19 cellular contexts compared by ENCODE assay signal in the genomic region with DNA sequence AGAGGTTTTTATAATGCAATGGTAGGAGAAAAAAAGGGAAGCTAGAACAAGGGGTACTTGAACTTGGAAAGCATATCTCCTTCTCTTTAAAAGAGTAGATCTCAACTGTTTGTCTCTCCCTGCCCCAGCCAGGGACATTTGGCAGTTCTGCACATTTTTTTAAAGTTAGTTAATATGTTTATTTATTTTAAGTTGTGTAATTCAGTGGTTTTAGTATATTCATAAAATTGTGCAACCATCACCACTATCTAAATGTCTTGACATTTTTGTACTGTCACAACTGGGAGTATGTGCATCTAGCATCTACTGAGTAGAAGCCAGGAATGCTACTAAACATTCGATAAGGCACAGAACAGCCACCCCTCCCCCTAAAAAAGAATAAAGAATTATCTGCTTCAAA.
DNase-seq lines count a peak whose midpoint lies in the region; ATAC-seq, FAIRE-seq and TF ChIP-seq lines count a peak whose summit lies in the region.
"Had no signal": no experiment of that assay in that cellular context is flagged by ENCODE, and none has a peak within 500 bp of the region (broad histone marks: within the 10 kb centered on the region; RNA-seq: fewer than 3 reads in every experiment).

No MANE protein-coding gene starts in this region.

- DNase-seq in AG10803 (ENCODE audit: low read depth): peak; percentile 41
- peak; percentile 49 for DNase-seq in IMR-90
- peak; percentile 34 for DNase-seq in epithelial cell of esophagus (ENCODE audit: low read depth)
- no peak for DNase-seq in lung (ENCODE audit: low spot score)
- no peak for DNase-seq in activated CD4-positive, alpha-beta T cell treated with anti-CD3 and anti-CD28 coated beads for 1 hour
- no peak for DNase-seq in kidney
- DNase-seq: activated CD4-positive, alpha-beta T cell treated with anti-CD3 and anti-CD28 coated beads, Interleukin-2, amount 50 U/mL, for 48 hours; activated naive CD4-positive, alpha-beta T cell treated with anti-CD3 and anti-CD28 coated beads, Interleukin-2, amount 50 U/mL, for 16 hours; activated T-cell treated with anti-CD3 and anti-CD28 coated beads, Interleukin-2, amount 50 U/mL, for 1 hour; BE2C; esophagus squamous epithelium; NCI-H1436; stimulated activated CD4-positive, alpha-beta T cell treated with anti-CD3 and anti-CD28 coated beads, Interleukin-4, amount 100 ng/mL, for 1 hour; substantia nigra; SW 1271 had no signal

- H2AK9ac ChIP-seq in IMR-90 (replicated peaks; ENCODE audit: low read depth, low read length, poor library complexity): no peak overlapping the region

- H4K5ac ChIP-seq in IMR-90 (ENCODE audit: low read depth, low read length): no peak overlapping the region

- no peak overlapping the region for H2BK5ac ChIP-seq in IMR-90 (ENCODE audit: low read depth, low read length, poor library complexity, severe bottlenecking)

- peaks cover 2% of the 10 kb centered on the region for H3K27me3 ChIP-seq in IMR-90 (ENCODE audit: control insufficient read depth, insufficient read depth, low read length)
- no peaks in the 10 kb centered on the region for H3K27me3 ChIP-seq in lung (ENCODE audit: control insufficient read depth, insufficient read depth)
- H3K27me3 ChIP-seq: BE2C, vagina had no signal

- no peak overlapping the region for H2AFZ ChIP-seq in IMR-90 (replicated peaks; ENCODE audit: low read length, poor library complexity)

- ATAC-seq in IMR-90 (ENCODE audit: low read depth) (peak; percentile 87), lung (ENCODE audit: insufficient read depth, low FRiP score) (peak; percentile 50), GM19467 (IDR thresholded peaks at IDR 0.05; ENCODE audit: unreplicated experiment) (no peak), GM21619 (IDR thresholded peaks at IDR 0.05; ENCODE audit: unreplicated experiment) (no peak)

- H3K27ac ChIP-seq in IMR-90 (ENCODE audit: insufficient read depth, low read length) (no peak overlapping the region), lung (ENCODE audit: low read depth in 1 of 2, low read length in 1 of 2) (no peak overlapping the region), kidney (ENCODE audit: low read depth in 2 of 2, low read length in 2 of 2) (no peak overlapping the region)
- H3K27ac ChIP-seq: esophagus squamous epithelium, RWPE1, vagina had no signal

- H4K91ac ChIP-seq in IMR-90 (ENCODE audit: insufficient read depth, low read depth, low read length): no peak overlapping the region

- H3K4me2 ChIP-seq in IMR-90 (ENCODE audit: low read depth, low read length): no peak overlapping the region; the same call in 1 of the 2 replicates

- H3K9ac ChIP-seq in IMR-90 (ENCODE audit: low read depth, low read length) (no peak overlapping the region), kidney (ENCODE audit: low read length in 2 of 2) (no peak overlapping the region)

- H2BK20ac ChIP-seq in IMR-90 (ENCODE audit: low read depth, low read length): no peak overlapping the region

- no peak overlapping the region for H4K8ac ChIP-seq in IMR-90 (ENCODE audit: low read depth in 2 of 2, low read length in 2 of 2)

- FAIRE-seq in kidney (lab: Jason Lieb, UNC): no peak

- H2BK15ac ChIP-seq in IMR-90 (ENCODE audit: low read depth, low read length): no peak overlapping the region

- no peaks in the 10 kb centered on the region for H4K20me1 ChIP-seq in IMR-90 (ENCODE audit: insufficient read depth, low read length)

- no peak for TF ChIP-seq RAD21 in IMR-90 (IDR thresholded peaks at IDR 0.05; ENCODE audit: low read length)

- H3K9me3 ChIP-seq in IMR-90 (ENCODE audit: control insufficient read depth, insufficient read depth, low read length) (no peaks in the 10 kb centered on the region), lung (ENCODE audit: control insufficient read depth in 2 of 2, insufficient read depth in 1 of 2, low read length in 1 of 2) (no peaks in the 10 kb centered on the region), kidney (ENCODE audit: control insufficient read depth in 1 of 2, low read length in 2 of 2) (no peaks in the 10 kb centered on the region)
- H3K9me3 ChIP-seq: BE2C, esophagus squamous epithelium, vagina had no signal

- WGBS in IMR-90 (ENCODE audit: extremely low coverage in 2 of 2, insufficient read length in 1 of 2), 2 experiments: no CpG with 5 or more reads among the region's 1 CpG
- WGBS in lung, 2 donors: 61 to 76% methylated on average over 1 of the region's 1 CpG

- no peak overlapping the region for H2BK120ac ChIP-seq in IMR-90 (ENCODE audit: low read depth, low read length)

- H3K14ac ChIP-seq in IMR-90 (replicated peaks; ENCODE audit: low read depth, low read length): no peak overlapping the region

- dilution Hi-C loops in IMR-90 (cut with HindIII; ENCODE audit: low sequenced_read_pairs, unreplicated experiment): no loop called here

- TF ChIP-seq CTCF in AG10803 (conservative IDR thresholded peaks at IDR 0.05; ENCODE audit: low read length) (no peak), IMR-90 (conservative IDR thresholded peaks at IDR 0.05; ENCODE audit: low read depth, low read length) (no peak), epithelial cell of esophagus (IDR thresholded peaks at IDR 0.05; ENCODE audit: insufficient read depth, low read depth, low read length, missing control alignments) (no peak), lung (IDR thresholded peaks at IDR 0.05; ENCODE audit: control extremely low read depth, extremely low read depth) (no peak), kidney (IDR thresholded peaks at IDR 0.05; ENCODE audit: borderline replicate concordance, extremely low read depth, insufficient read depth) (no peak)

- CTCF ChIA-PET in IMR-90 (lab: Yijun Ruan, JAX): interaction anchor here (1.4 kb wide), 1 partner anchor 15 kb away, joined by 6 read pairs; no protein-coding TSS in a partner anchor

- POLR2A ChIA-PET in IMR-90 (lab: Charles Lee; ENCODE audit: unreplicated experiment): no interaction called here

- BruUV-seq in IMR-90 (replicated peaks; lab: Mats Ljungman, UMichigan): no TSS peak

- intact Hi-C loops in IMR-90 (cut with micrococcal nuclease) (no loop called here), kidney (cut with DNase I) (no loop called here)

- H2AK5ac ChIP-seq in IMR-90 (ENCODE audit: low read depth, low read length): no peak overlapping the region

- H3K4ac ChIP-seq in IMR-90 (ENCODE audit: low read depth, low read length): no peak overlapping the region

- in situ Hi-C loops in IMR-90 (cut with MboI; ENCODE audit: low sequenced_read_pairs): no loop called here

- H3K9me1 ChIP-seq in IMR-90 (ENCODE audit: insufficient read depth, low read length): no peaks in the 10 kb centered on the region

- no peak overlapping the region for H3K23ac ChIP-seq in IMR-90 (ENCODE audit: low read depth, low read length)

- H3K4me3 ChIP-seq in AG10803 (ENCODE audit: low read length): no peak overlapping the region
- no peak overlapping the region for H3K4me3 ChIP-seq in IMR-90 (ENCODE audit: insufficient read depth, low read depth, low read length)
- no peak overlapping the region for H3K4me3 ChIP-seq in epithelial cell of esophagus (ENCODE audit: low read length)
- no peak overlapping the region for H3K4me3 ChIP-seq in lung
- H3K4me3 ChIP-seq in kidney (ENCODE audit: low read length in 2 of 2): no peak overlapping the region
- H3K4me3 ChIP-seq: esophagus squamous epithelium, vagina had no signal

- H3K18ac ChIP-seq in IMR-90 (ENCODE audit: low read depth, low read length): no peak overlapping the region

- no peak for TF ChIP-seq POLR2A in IMR-90 (IDR thresholded peaks at IDR 0.05; ENCODE audit: low read depth, low read length)

- H3K56ac ChIP-seq in IMR-90 (ENCODE audit: extremely low read depth, insufficient read depth, low read length): no peak overlapping the region

- no peaks in the 10 kb centered on the region for H3K4me1 ChIP-seq in IMR-90 (ENCODE audit: control insufficient read depth, insufficient read depth, low read length)
- no peaks in the 10 kb centered on the region for H3K4me1 ChIP-seq in lung (ENCODE audit: control insufficient read depth in 2 of 2, insufficient read depth in 2 of 2, low read length in 2 of 2)
- no peaks in the 10 kb centered on the region for H3K4me1 ChIP-seq in kidney (ENCODE audit: control insufficient read depth in 1 of 2, insufficient read depth in 1 of 2, low read depth in 1 of 2, low read length in 2 of 2)
- H3K4me1 ChIP-seq: BE2C, esophagus squamous epithelium, vagina had no signal

- no peaks in the 10 kb centered on the region for H3K79me1 ChIP-seq in IMR-90 (ENCODE audit: low read depth in 1 of 2, low read length in 2 of 2)

- H3K36me3 ChIP-seq in IMR-90 (ENCODE audit: control insufficient read depth, insufficient read depth, low read length) (no peaks in the 10 kb centered on the region), lung (ENCODE audit: control insufficient read depth in 2 of 2, insufficient read depth in 2 of 2, low read length in 2 of 2) (peaks cover 0 to 2% of the 10 kb centered on the region in 2 donors), kidney (ENCODE audit: control insufficient read depth in 1 of 2, insufficient read depth in 2 of 2, low read length in 2 of 2) (no peaks in the 10 kb centered on the region)
- H3K36me3 ChIP-seq: esophagus squamous epithelium, vagina had no signal

TF ChIP-seq in IMR-90, 13 proteins besides CTCF, POLR2A, EP300 and RAD21:
- TF ChIP-seq, protein P1, sequence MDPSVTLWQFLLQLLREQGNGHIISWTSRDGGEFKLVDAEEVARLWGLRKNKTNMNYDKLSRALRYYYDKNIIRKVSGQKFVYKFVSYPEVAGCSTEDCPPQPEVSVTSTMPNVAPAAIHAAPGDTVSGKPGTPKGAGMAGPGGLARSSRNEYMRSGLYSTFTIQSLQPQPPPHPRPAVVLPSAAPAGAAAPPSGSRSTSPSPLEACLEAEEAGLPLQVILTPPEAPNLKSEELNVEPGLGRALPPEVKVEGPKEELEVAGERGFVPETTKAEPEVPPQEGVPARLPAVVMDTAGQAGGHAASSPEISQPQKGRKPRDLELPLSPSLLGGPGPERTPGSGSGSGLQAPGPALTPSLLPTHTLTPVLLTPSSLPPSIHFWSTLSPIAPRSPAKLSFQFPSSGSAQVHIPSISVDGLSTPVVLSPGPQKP (IDR thresholded peaks at IDR 0.05; ENCODE audit: borderline replicate concordance, low read depth, low read length): no peak
- TF ChIP-seq CHD1 (IDR thresholded peaks at IDR 0.05; ENCODE audit: low read depth, low read length) (no peak), FOS (IDR thresholded peaks at IDR 0.05; ENCODE audit: low read depth, low read length) (no peak), CEBPB (IDR thresholded peaks at IDR 0.05; ENCODE audit: low read depth, low read length) (peak; percentile 89), BHLHE40 (IDR thresholded peaks at IDR 0.05; ENCODE audit: low read depth, low read length) (no peak)

Comparison
In these comparisons a context has a peak if more than half of its experiments do, and no peak if none do; other contexts are left out.
1. DNase-seq: peak in AG10803 (single experiment), IMR-90 (single experiment) and epithelial cell of esophagus (single experiment); none in lung (single experiment), activated CD4-positive, alpha-beta T cell treated with anti-CD3 and anti-CD28 coated beads for 1 hour (single experiment) and kidney (single experiment).
2. ATAC-seq: peak in IMR-90 (single experiment) and lung (single experiment); none in GM19467 (single experiment) and GM21619 (single experiment).